ENCODE assay signal across 8 cellular contexts in the genomic region with DNA sequence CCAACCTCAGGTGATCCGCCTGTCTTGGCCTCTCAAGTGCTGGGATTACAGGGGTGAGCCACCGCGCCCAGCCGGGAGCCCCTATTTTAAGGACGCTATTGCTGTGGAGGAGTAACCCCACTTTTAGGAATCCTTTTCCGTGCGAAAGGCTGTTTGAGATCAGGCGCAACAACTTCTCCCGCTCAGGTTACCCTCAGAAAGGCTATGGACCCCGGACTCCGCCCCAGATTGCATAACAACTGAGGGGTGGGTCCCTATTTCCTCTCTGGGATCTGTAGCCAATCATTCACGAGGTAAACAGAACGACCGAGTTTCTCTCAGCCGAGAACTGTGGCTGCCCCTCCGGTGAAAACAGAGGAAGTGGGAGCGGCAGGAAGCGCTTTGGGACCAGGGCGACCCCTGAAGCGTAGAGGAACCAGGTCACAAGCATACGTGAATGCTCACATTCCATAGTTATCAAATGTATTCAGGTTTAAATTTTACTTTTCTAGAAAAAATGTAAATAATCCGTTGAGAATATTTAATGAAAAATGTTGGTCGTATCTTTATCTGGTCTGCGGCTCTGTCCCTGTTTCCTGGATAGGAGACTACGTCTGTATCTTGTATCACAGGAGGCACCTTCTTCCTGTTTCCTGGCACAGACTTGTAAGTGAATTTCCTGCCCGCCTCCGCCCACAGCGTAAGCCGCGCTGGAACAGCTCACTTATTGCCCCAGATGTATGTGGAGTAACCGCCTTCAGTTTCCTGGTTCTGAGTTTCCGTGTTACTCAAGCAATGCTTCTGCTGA. TPM values are rescaled to one million over a fixed set of nuclear protein-coding genes. Genes with fewer than 3 reads are reported as not detected.
DNase-seq lines count a peak whose midpoint lies in the region; ATAC-seq and TF ChIP-seq lines count a peak whose summit lies in the region.

No MANE protein-coding gene starts in this region.

- in situ Hi-C loops in GM18951 (cut with MboI; ENCODE audit: low sequenced_read_pairs, unreplicated experiment), result no loop called here

- H3K4me3 ChIP-seq in AG10803 (ENCODE audit: low read length) (peak overlapping the region; percentile 63), epithelial cell of esophagus (ENCODE audit: low read length) (peak overlapping the region; percentile 59)

- DNase-seq in AG10803 (ENCODE audit: low read depth), result peak; percentile 97
- DNase-seq in OCI-M1 (lab: John Stamatoyannopoulos, UW), result peak; percentile 99
- DNase-seq in activated T-cell treated with anti-CD3 and anti-CD28 coated beads for 48 hours (ENCODE audit: low read depth), result peak; percentile 84
- peak; percentile 99 for DNase-seq in epithelial cell of esophagus (ENCODE audit: low read depth)
- DNase-seq in mesothelial cell of epicardium (ENCODE audit: low spot score in 2 of 2, unreplicated experiment in 2 of 2), result peak; percentile 49 to 77
- peak; percentile 81 to 92 for DNase-seq in stimulated activated CD8-positive, alpha-beta memory T cell treated with anti-CD3 and anti-CD28 coated beads, Interleukin-15, amount 100 ng/mL, for 4 hours (ENCODE audit: low read depth in 2 of 2)

- H3K4me3 Mint-ChIP-seq in mesothelial cell of epicardium, result peak overlapping the region; percentile 80

- H3K4me1 Mint-ChIP-seq in mesothelial cell of epicardium, result peaks cover 6% of the 10 kb centered on the region

- TF ChIP-seq POLR2A in GM18951 (IDR thresholded peaks at IDR 0.05; ENCODE audit: extremely low read depth, insufficient read depth, insufficient read length), result peak; percentile 51

- H3K27ac Mint-ChIP-seq in mesothelial cell of epicardium, result peak overlapping the region; percentile 99

- H3K9me3 Mint-ChIP-seq in mesothelial cell of epicardium, result no peaks in the 10 kb centered on the region

- peaks cover 7% of the 10 kb centered on the region for H3K27me3 Mint-ChIP-seq in mesothelial cell of epicardium (ENCODE audit: low read depth)

- no peaks in the 10 kb centered on the region for H3K36me3 Mint-ChIP-seq in mesothelial cell of epicardium

- TF ChIP-seq CTCF in AG10803 (conservative IDR thresholded peaks at IDR 0.05; ENCODE audit: low read length), result no peak
- TF ChIP-seq CTCF in epithelial cell of esophagus (IDR thresholded peaks at IDR 0.05; ENCODE audit: insufficient read depth, low read depth, low read length, missing control alignments), result no peak
- no peak for TF ChIP-seq CTCF in mesothelial cell of epicardium (IDR thresholded peaks at IDR 0.05; ENCODE audit: unreplicated experiment)

- peak; percentile 72 for ATAC-seq in HG03280 (IDR thresholded peaks at IDR 0.05; ENCODE audit: unreplicated experiment)

RNA-seq across cellular contexts. Expression of gene HLA-E, which starts 26.9 kb away (rescaled TPM):
- total RNA-seq in mesothelial cell of epicardium, result 59.5 to 61.9 TPM (median 61.7 TPM) in 3 replicates

RNA-seq across cellular contexts. Expression of gene GNL1, which starts 40.1 kb away (rescaled TPM):
- total RNA-seq in mesothelial cell of epicardium, result 88.2 to 93.1 TPM (median 91.9 TPM) in 3 replicates

RNA-seq across cellular contexts. Expression of gene PRR3, which starts 40.9 kb away (rescaled TPM):
- total RNA-seq in mesothelial cell of epicardium, result 23.7 to 25.5 TPM (median 23.9 TPM) in 3 replicates

RNA-seq across cellular contexts. Expression of gene ABCF1, which starts 55.1 kb away (rescaled TPM):
- 71.4 to 73.6 TPM (median 71.5 TPM) in 3 replicates for total RNA-seq in mesothelial cell of epicardium

Comparison
In these comparisons a context has a peak if more than half of its experiments do, and no peak if none do; other contexts are left out.
1. Peak in every context shown above with its lines: DNase-seq, ATAC-seq and H3K4me3 ChIP-seq.